In the genomic region with DNA sequence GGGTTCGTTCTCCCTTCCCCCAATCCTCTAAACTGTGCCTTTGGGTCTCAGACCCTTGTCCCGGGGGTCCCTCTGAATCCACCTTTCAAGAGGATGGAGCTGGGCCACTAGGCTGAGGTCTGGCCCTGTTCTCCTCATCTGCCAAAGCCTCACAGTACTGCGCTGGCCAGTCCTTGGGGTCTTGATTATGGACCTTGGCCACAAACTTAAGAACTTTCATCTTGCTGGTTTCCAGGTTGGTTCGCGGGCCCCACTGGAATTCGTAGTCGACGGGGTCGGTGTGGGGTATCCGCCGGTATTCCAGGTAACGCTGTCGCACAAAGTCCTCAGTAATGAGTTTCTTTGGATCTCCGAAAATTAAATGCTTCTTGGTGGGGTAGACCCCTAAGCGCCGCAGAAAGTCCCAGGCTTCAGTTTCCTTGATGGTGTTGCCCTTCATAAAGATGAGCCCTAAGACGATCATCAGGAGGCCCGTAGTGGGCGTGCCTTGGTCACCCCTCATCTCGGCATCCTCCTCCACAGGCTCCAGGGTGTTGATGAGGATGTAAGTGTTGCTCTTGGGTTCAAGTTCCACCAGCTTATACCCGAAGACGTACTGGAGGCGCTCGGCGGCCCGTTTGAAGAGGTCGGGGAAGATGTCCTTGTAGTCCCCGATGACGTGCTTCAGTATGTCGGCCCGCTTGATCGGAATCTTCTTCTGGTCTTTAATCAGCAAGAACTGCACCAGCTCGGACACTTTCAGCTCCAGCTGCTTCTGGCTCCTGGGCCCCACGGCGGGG, we compare ENCODE assay signal across 8 cellular contexts.
DNase-seq lines count a peak whose midpoint lies in the region; ATAC-seq and TF ChIP-seq lines count a peak whose summit lies in the region.

No MANE protein-coding gene starts in this region.

- peak overlapping the region; percentile 79 for H3K9ac ChIP-seq in HUES6 (ENCODE audit: low read length)

- H3K4me1 ChIP-seq in HUES6 (ENCODE audit: control insufficient read depth, insufficient read depth, low read length) = no peaks in the 10 kb centered on the region

- H3K36me3 ChIP-seq in HUES6 (ENCODE audit: control insufficient read depth, insufficient read depth, low read length) = no peaks in the 10 kb centered on the region

- peak; percentile 21 for ATAC-seq in GM21381 (IDR thresholded peaks at IDR 0.05; ENCODE audit: unreplicated experiment)

- H3K27me3 ChIP-seq in HUES6 (ENCODE audit: control insufficient read depth, insufficient read depth, low read length) = no peaks in the 10 kb centered on the region

- H3K9me3 ChIP-seq in HUES6 (ENCODE audit: control insufficient read depth, insufficient read depth, low read depth, low read length) = no peaks in the 10 kb centered on the region

- H3K27ac ChIP-seq in HUES6 (ENCODE audit: low read depth, low read length) = peak overlapping the region; percentile 30; the same call in 1 of the 2 replicates
- peak overlapping the region; percentile 88 for H3K27ac ChIP-seq in VCaP

- H3K4me3 ChIP-seq in HUES6 (ENCODE audit: low read depth, low read length) = peak overlapping the region; percentile 78

- DNase-seq in COLO668 (lab: John Stamatoyannopoulos, UW; ENCODE audit: unreplicated experiment) (peak; percentile 37), kidney tubule cell (ENCODE audit: low spot score) (peak; percentile 45), HPDE6-E6E7 (ENCODE audit: extremely low spot score) (no peak)
- peak; percentile 64 for DNase-seq in central memory CD4-positive, alpha-beta T cell
- peak; percentile 9 for DNase-seq in stimulated activated CD4-positive, alpha-beta T cell treated with anti-CD3 and anti-CD28 coated beads, Interleukin-2, amount 100 ng/mL, for 4 hours (ENCODE audit: low read depth)

- TF ChIP-seq CTCF in VCaP (conservative IDR thresholded peaks at IDR 0.05) = no peak
